Comparison of ENCODE assay signal across 9 cellular contexts in genomic region chr3:10299175-10299574, GRCh38. TPM values are rescaled to one million over a fixed set of nuclear protein-coding genes. Genes with fewer than 3 reads are reported as not detected.
DNase-seq lines count a peak whose midpoint lies in the region; ATAC-seq and TF ChIP-seq lines count a peak whose summit lies in the region.
"Had no signal": no experiment of that assay in that cellular context is flagged by ENCODE, and none has a peak within 500 bp of the region (broad histone marks: within the 10 kb centered on the region; RNA-seq: fewer than 3 reads in every experiment).

No MANE protein-coding gene starts in this region.

- no peak overlapping the region for H2AFZ ChIP-seq in ACC112 (ENCODE audit: low read length, unreplicated experiment)

- H3K4me1 ChIP-seq in ACC112 (ENCODE audit: control insufficient read depth, insufficient read depth, low read length, unreplicated experiment) = no peaks in the 10 kb centered on the region
- no peaks in the 10 kb centered on the region for H3K4me1 ChIP-seq in ascending aorta

- H3K27ac ChIP-seq in ACC112 (ENCODE audit: low read depth, low read length) = 0 out of 2 replicates have a peak overlapping the region, but pooled peaks have one; percentile 2
- H3K27ac ChIP-seq in WERI-Rb-1 = peak overlapping the region; percentile 70
- no peak overlapping the region for H3K27ac ChIP-seq in ascending aorta

- H3K9me3 ChIP-seq in WERI-Rb-1 (ENCODE audit: severe bottlenecking) (no peaks in the 10 kb centered on the region), ascending aorta (no peaks in the 10 kb centered on the region)

- 0 out of 2 replicates have a peak, but pooled peaks have one; percentile 15 for TF ChIP-seq CTCF in WERI-Rb-1 (IDR thresholded peaks at IDR 0.05; ENCODE audit: low read depth, low read length)
- no peak for TF ChIP-seq CTCF in fibroblast of the aortic adventitia (IDR thresholded peaks at IDR 0.05; ENCODE audit: insufficient read depth, low read length)
- TF ChIP-seq CTCF in ascending aorta (IDR thresholded peaks at IDR 0.05) = no peak

- DNase-seq in DMS 273 treated with DMSO at 0.1 percent for 48 hours (lab: John Stamatoyannopoulos, UW) = peak; percentile 42
- peak; percentile 33 for DNase-seq in WERI-Rb-1
- peak; percentile 23 for DNase-seq in fibroblast of the aortic adventitia (ENCODE audit: low read depth)
- DNase-seq in mucosa of gallbladder (ENCODE audit: low spot score) = no peak
- DNase-seq in GM19238 (ENCODE audit: insufficient read length, low spot score) = no peak
- DNase-seq in ascending aorta (ENCODE audit: low spot score in 2 of 2) = no peak
- DNase-seq: SHP77 had no signal

- H3K4me3 ChIP-seq in ACC112 (ENCODE audit: low read depth, low read length) (no peak overlapping the region), WERI-Rb-1 (ENCODE audit: low read depth, low read length) (no peak overlapping the region), fibroblast of the aortic adventitia (ENCODE audit: low read depth, low read length) (no peak overlapping the region), ascending aorta (no peak overlapping the region)

- H3K27me3 ChIP-seq in ACC112 (ENCODE audit: insufficient read depth, low read length) (no peaks in the 10 kb centered on the region), WERI-Rb-1 (ENCODE audit: insufficient read depth, low read depth, severe bottlenecking) (no peaks in the 10 kb centered on the region), ascending aorta (no peaks in the 10 kb centered on the region)

- H3K36me3 ChIP-seq in ACC112 (ENCODE audit: insufficient read depth, low read length) (peaks cover 30% of the 10 kb centered on the region; the same call in 1 of the 2 replicates), WERI-Rb-1 (peaks cover 51% of the 10 kb centered on the region), ascending aorta (peaks cover 48 to 60% of the 10 kb centered on the region in 2 donors)

- intact Hi-C loops in ascending aorta (cut with DNase I) = no loop called here

- no peak for ATAC-seq in GM21390 (IDR thresholded peaks at IDR 0.05; ENCODE audit: unreplicated experiment)

- H3K79me2 ChIP-seq in ACC112 (ENCODE audit: control insufficient read depth, insufficient read depth, low read length, unreplicated experiment) = no peaks in the 10 kb centered on the region

RNA-seq across cellular contexts. Expression of gene GHRL, which starts 6.4 kb away (rescaled TPM):
- total RNA-seq in fibroblast of the aortic adventitia (ENCODE audit: low replicate concordance) (not detected in 2 replicates), mucosa of gallbladder (2.2 TPM), ascending aorta (not detected)

RNA-seq across cellular contexts. Expression of gene SEC13, which starts 21.7 kb away (rescaled TPM):
- total RNA-seq in fibroblast of the aortic adventitia (ENCODE audit: low replicate concordance) = 94.8 and 164 TPM in 2 replicates
- 94.7 TPM for total RNA-seq in mucosa of gallbladder
- 63.0 TPM for total RNA-seq in ascending aorta

RNA-seq across cellular contexts. Expression of gene TATDN2, which starts 50.9 kb away (rescaled TPM):
- total RNA-seq in fibroblast of the aortic adventitia (ENCODE audit: low replicate concordance) (20.8 and 25.6 TPM in 2 replicates), mucosa of gallbladder (39.1 TPM), ascending aorta (29.1 TPM)

Comparison
In these comparisons a context has a peak if more than half of its experiments do, and no peak if none do; other contexts are left out.
1. H3K27ac ChIP-seq: peak in ACC112 (single experiment) and WERI-Rb-1 (single experiment); none in ascending aorta (0 of 2).
2. DNase-seq: peak in DMS 273 treated with DMSO at 0.1 percent for 48 hours (single experiment), WERI-Rb-1 (single experiment) and fibroblast of the aortic adventitia (single experiment); none in mucosa of gallbladder (single experiment), GM19238 (single experiment) and ascending aorta (0 of 2).